In the genomic region with DNA sequence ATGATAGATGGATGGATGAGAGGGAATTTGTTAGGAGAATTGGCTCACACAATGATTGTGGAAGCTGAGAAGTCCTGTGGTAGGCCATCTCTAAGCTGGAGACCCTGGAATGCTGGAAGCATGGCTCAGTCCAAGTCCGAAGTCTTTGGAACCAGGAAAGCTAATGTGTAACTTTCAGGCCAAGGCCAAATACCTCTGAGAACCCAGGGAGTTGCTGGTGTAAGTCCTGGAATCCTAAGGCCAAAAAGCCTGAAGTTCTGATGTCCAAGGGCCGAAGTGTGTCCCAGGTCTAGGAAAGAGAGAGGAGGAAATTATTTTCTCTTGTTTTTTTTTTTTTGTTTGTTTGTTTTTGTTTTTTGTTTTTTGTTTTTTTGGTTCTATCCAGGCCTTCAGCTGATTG, we compare ENCODE assay signal across 1 cellular context.
TF ChIP-seq lines count a peak whose summit lies in the region.

No MANE protein-coding gene starts in this region.

TF ChIP-seq in HepG2, 621 proteins besides CTCF, POLR2A, EP300 and RAD21 (continued from another document and continues in another):
- TF ChIP-seq, protein P1, sequence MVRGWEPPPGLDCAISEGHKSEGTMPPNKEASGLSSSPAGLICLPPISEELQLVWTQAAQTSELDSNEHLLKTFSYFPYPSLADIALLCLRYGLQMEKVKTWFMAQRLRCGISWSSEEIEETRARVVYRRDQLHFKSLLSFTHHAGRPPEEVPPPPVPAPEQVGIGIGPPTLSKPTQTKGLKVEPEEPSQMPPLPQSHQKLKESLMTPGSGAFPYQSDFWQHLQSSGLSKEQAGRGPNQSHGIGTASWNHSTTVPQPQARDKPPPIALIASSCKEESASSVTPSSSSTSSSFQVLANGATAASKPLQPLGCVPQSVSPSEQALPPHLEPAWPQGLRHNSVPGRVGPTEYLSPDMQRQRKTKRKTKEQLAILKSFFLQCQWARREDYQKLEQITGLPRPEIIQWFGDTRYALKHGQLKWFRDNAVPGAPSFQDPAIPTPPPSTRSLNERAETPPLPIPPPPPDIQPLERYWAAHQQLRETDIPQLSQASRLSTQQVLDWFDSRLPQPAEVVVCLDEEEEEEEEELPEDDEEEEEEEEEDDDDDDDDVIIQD (CRISPR knock-in tag; IDR thresholded peaks at IDR 0.05; ENCODE audit: low read depth): peak; percentile 99
- TF ChIP-seq ZMYM4 (CRISPR knock-in tag; IDR thresholded peaks at IDR 0.05): peak; percentile 99
- TF ChIP-seq, protein P2, sequence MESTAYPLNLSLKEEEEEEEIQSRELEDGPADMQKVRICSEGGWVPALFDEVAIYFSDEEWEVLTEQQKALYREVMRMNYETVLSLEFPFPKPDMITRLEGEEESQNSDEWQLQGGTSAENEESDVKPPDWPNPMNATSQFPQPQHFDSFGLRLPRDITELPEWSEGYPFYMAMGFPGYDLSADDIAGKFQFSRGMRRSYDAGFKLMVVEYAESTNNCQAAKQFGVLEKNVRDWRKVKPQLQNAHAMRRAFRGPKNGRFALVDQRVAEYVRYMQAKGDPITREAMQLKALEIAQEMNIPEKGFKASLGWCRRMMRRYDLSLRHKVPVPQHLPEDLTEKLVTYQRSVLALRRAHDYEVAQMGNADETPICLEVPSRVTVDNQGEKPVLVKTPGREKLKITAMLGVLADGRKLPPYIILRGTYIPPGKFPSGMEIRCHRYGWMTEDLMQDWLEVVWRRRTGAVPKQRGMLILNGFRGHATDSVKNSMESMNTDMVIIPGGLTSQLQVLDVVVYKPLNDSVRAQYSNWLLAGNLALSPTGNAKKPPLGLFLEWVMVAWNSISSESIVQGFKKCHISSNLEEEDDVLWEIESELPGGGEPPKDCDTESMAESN (CRISPR knock-in tag; conservative IDR thresholded peaks at IDR 0.05): peak; percentile 72; the same call in 1 of the 2 replicates
- no peak for TF ChIP-seq SOX13 (IDR thresholded peaks at IDR 0.05)
- TF ChIP-seq SOX13 (CRISPR knock-in tag; conservative IDR thresholded peaks at IDR 0.05 in 1 of 2, IDR thresholded peaks at IDR 0.05 in 1 of 2): peak in 1 of 2 experiments; percentile 69; a peak in 2 of 4 replicates
- no peak for TF ChIP-seq SAFB2 (CRISPR knock-in tag; IDR thresholded peaks at IDR 0.05; ENCODE audit: borderline replicate concordance, low read depth)
- TF ChIP-seq ZNF441 (CRISPR knock-in tag; IDR thresholded peaks at IDR 0.05; ENCODE audit: borderline replicate concordance): no peak
- TF ChIP-seq, protein P3, sequence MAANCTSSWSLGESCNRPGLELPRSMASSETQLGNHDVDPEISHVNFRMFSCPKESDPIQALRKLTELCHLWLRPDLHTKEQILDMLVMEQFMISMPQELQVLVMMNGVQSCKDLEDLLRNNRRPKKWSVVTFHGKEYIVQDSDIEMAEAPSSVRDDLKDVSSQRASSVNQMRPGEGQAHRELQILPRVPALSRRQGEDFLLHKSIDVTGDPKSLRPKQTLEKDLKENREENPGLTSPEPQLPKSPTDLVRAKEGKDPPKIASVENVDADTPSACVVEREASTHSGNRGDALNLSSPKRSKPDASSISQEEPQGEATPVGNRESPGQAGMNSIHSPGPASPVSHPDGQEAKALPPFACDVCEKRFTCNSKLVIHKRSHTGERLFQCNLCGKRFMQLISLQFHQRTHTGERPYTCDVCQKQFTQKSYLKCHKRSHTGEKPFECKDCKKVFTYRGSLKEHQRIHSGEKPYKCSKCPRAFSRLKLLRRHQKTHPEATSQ (CRISPR knock-in tag; IDR thresholded peaks at IDR 0.05; ENCODE audit: borderline replicate concordance): peak; percentile 80; the same call in 1 of the 2 replicates
- TF ChIP-seq ASH2L (IDR thresholded peaks at IDR 0.05; ENCODE audit: insufficient read length, low read depth, low read length): peak; percentile 22
- no peak for TF ChIP-seq NFATC3 (CRISPR knock-in tag; IDR thresholded peaks at IDR 0.05)
- TF ChIP-seq ZNF614 (CRISPR knock-in tag; IDR thresholded peaks at IDR 0.05; ENCODE audit: borderline replicate concordance): peak; percentile 43; the same call in 1 of the 2 replicates
- TF ChIP-seq RFXANK (CRISPR knock-in tag; IDR thresholded peaks at IDR 0.05): no peak
- TF ChIP-seq, protein P4, sequence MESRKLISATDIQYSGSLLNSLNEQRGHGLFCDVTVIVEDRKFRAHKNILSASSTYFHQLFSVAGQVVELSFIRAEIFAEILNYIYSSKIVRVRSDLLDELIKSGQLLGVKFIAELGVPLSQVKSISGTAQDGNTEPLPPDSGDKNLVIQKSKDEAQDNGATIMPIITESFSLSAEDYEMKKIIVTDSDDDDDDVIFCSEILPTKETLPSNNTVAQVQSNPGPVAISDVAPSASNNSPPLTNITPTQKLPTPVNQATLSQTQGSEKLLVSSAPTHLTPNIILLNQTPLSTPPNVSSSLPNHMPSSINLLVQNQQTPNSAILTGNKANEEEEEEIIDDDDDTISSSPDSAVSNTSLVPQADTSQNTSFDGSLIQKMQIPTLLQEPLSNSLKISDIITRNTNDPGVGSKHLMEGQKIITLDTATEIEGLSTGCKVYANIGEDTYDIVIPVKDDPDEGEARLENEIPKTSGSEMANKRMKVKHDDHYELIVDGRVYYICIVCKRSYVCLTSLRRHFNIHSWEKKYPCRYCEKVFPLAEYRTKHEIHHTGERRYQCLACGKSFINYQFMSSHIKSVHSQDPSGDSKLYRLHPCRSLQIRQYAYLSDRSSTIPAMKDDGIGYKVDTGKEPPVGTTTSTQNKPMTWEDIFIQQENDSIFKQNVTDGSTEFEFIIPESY (CRISPR knock-in tag; IDR thresholded peaks at IDR 0.05): no peak
- TF ChIP-seq ZBTB34 (CRISPR knock-in tag; IDR thresholded peaks at IDR 0.05): peak; percentile 49; the same call in 1 of the 2 replicates
- TF ChIP-seq PHF21A (CRISPR knock-in tag; IDR thresholded peaks at IDR 0.05): 0 out of 2 replicates have a peak, but pooled peaks have one; percentile 34
- TF ChIP-seq, protein P5, sequence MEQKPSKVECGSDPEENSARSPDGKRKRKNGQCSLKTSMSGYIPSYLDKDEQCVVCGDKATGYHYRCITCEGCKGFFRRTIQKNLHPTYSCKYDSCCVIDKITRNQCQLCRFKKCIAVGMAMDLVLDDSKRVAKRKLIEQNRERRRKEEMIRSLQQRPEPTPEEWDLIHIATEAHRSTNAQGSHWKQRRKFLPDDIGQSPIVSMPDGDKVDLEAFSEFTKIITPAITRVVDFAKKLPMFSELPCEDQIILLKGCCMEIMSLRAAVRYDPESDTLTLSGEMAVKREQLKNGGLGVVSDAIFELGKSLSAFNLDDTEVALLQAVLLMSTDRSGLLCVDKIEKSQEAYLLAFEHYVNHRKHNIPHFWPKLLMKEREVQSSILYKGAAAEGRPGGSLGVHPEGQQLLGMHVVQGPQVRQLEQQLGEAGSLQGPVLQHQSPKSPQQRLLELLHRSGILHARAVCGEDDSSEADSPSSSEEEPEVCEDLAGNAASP (CRISPR knock-in tag; IDR thresholded peaks at IDR 0.05; ENCODE audit: borderline replicate concordance): 0 out of 2 replicates have a peak, but pooled peaks have one; percentile 41
- no peak for TF ChIP-seq ETV5 (CRISPR knock-in tag; IDR thresholded peaks at IDR 0.05; ENCODE audit: borderline replicate concordance)
- TF ChIP-seq CEBPB (IDR thresholded peaks at IDR 0.05; ENCODE audit: borderline replicate concordance, low read depth, low read length): no peak
- no peak for TF ChIP-seq SP1 (IDR thresholded peaks at IDR 0.05)
- TF ChIP-seq SP1 (CRISPR knock-in tag; IDR thresholded peaks at IDR 0.05): no peak
- TF ChIP-seq SSRP1 (CRISPR knock-in tag; IDR thresholded peaks at IDR 0.05): no peak
- TF ChIP-seq HNF4G (IDR thresholded peaks at IDR 0.05; ENCODE audit: borderline replicate concordance, low read depth, low read length): peak; percentile 81
- TF ChIP-seq HNF4G (CRISPR knock-in tag; IDR thresholded peaks at IDR 0.05; ENCODE audit: borderline replicate concordance, low read depth): no peak
- TF ChIP-seq ZSCAN9 (CRISPR knock-in tag; IDR thresholded peaks at IDR 0.05; ENCODE audit: borderline replicate concordance): 0 out of 2 replicates have a peak, but pooled peaks have one; percentile 34
- TF ChIP-seq ZNF18 (CRISPR knock-in tag; IDR thresholded peaks at IDR 0.05; ENCODE audit: insufficient replicate concordance): no peak
- TF ChIP-seq ZNF331 (CRISPR knock-in tag; IDR thresholded peaks at IDR 0.05): peak; percentile 81
- TF ChIP-seq KAT7 (CRISPR knock-in tag; IDR thresholded peaks at IDR 0.05; ENCODE audit: borderline replicate concordance): 0 out of 2 replicates have a peak, but pooled peaks have one; percentile 60
- TF ChIP-seq, protein P6, sequence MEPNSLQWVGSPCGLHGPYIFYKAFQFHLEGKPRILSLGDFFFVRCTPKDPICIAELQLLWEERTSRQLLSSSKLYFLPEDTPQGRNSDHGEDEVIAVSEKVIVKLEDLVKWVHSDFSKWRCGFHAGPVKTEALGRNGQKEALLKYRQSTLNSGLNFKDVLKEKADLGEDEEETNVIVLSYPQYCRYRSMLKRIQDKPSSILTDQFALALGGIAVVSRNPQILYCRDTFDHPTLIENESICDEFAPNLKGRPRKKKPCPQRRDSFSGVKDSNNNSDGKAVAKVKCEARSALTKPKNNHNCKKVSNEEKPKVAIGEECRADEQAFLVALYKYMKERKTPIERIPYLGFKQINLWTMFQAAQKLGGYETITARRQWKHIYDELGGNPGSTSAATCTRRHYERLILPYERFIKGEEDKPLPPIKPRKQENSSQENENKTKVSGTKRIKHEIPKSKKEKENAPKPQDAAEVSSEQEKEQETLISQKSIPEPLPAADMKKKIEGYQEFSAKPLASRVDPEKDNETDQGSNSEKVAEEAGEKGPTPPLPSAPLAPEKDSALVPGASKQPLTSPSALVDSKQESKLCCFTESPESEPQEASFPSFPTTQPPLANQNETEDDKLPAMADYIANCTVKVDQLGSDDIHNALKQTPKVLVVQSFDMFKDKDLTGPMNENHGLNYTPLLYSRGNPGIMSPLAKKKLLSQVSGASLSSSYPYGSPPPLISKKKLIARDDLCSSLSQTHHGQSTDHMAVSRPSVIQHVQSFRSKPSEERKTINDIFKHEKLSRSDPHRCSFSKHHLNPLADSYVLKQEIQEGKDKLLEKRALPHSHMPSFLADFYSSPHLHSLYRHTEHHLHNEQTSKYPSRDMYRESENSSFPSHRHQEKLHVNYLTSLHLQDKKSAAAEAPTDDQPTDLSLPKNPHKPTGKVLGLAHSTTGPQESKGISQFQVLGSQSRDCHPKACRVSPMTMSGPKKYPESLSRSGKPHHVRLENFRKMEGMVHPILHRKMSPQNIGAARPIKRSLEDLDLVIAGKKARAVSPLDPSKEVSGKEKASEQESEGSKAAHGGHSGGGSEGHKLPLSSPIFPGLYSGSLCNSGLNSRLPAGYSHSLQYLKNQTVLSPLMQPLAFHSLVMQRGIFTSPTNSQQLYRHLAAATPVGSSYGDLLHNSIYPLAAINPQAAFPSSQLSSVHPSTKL (CRISPR knock-in tag; IDR thresholded peaks at IDR 0.05): peak; percentile 85
- no peak for TF ChIP-seq ZNF883 (CRISPR knock-in tag; IDR thresholded peaks at IDR 0.05; ENCODE audit: not compliant biosample characterization)
- peak; percentile 14; the same call in 1 of the 2 replicates for TF ChIP-seq REPIN1 (CRISPR knock-in tag; IDR thresholded peaks at IDR 0.05; ENCODE audit: borderline replicate concordance, low read depth)
- 0 out of 2 replicates have a peak, but pooled peaks have one; percentile 36 for TF ChIP-seq ARNT2 (CRISPR knock-in tag; IDR thresholded peaks at IDR 0.05; ENCODE audit: low read depth)
- TF ChIP-seq THYN1 (CRISPR knock-in tag; IDR thresholded peaks at IDR 0.05; ENCODE audit: borderline replicate concordance, low read depth): no peak
- 0 out of 2 replicates have a peak, but pooled peaks have one; percentile 40 for TF ChIP-seq NFIC (IDR thresholded peaks at IDR 0.05; ENCODE audit: low read length)
- TF ChIP-seq ZNF788 (CRISPR knock-in tag; IDR thresholded peaks at IDR 0.05; ENCODE audit: borderline replicate concordance): no peak
- 0 out of 2 replicates have a peak, but pooled peaks have one; percentile 29 for TF ChIP-seq SIX1 (CRISPR knock-in tag; IDR thresholded peaks at IDR 0.05; ENCODE audit: borderline replicate concordance)
- peak; percentile 36; the same call in 1 of the 2 replicates for TF ChIP-seq CREM (IDR thresholded peaks at IDR 0.05)
- TF ChIP-seq CREM (CRISPR knock-in tag; IDR thresholded peaks at IDR 0.05): no peak
- TF ChIP-seq, protein P7, sequence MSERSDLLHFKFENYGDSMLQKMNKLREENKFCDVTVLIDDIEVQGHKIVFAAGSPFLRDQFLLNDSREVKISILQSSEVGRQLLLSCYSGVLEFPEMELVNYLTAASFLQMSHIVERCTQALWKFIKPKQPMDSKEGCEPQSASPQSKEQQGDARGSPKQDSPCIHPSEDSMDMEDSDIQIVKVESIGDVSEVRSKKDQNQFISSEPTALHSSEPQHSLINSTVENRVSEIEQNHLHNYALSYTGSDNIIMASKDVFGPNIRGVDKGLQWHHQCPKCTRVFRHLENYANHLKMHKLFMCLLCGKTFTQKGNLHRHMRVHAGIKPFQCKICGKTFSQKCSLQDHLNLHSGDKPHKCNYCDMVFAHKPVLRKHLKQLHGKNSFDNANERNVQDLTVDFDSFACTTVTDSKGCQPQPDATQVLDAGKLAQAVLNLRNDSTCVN (CRISPR knock-in tag; IDR thresholded peaks at IDR 0.05; ENCODE audit: borderline replicate concordance): 0 out of 2 replicates have a peak, but pooled peaks have one; percentile 41
- no peak for TF ChIP-seq MED13 (CRISPR knock-in tag; IDR thresholded peaks at IDR 0.05)
- TF ChIP-seq CBX2 (IDR thresholded peaks at IDR 0.05; ENCODE audit: low read depth, low read length): no peak
- peak; percentile 84; the same call in 1 of the 2 replicates for TF ChIP-seq CBX2 (CRISPR knock-in tag; IDR thresholded peaks at IDR 0.05; ENCODE audit: low read depth)
- peak; percentile 98 for TF ChIP-seq TEAD3 (CRISPR knock-in tag; optimal IDR thresholded peaks at IDR 0.05; ENCODE audit: borderline replicate concordance)
- 0 out of 2 replicates have a peak, but pooled peaks have one; percentile 58 for TF ChIP-seq ZNF557 (CRISPR knock-in tag; IDR thresholded peaks at IDR 0.05)
- TF ChIP-seq KAT8 (CRISPR knock-in tag; IDR thresholded peaks at IDR 0.05): no peak
- no peak for TF ChIP-seq MTA1 (CRISPR knock-in tag; IDR thresholded peaks at IDR 0.05; ENCODE audit: borderline replicate concordance)
